ENCODE assay signal across 17 cellular contexts in the genomic region with DNA sequence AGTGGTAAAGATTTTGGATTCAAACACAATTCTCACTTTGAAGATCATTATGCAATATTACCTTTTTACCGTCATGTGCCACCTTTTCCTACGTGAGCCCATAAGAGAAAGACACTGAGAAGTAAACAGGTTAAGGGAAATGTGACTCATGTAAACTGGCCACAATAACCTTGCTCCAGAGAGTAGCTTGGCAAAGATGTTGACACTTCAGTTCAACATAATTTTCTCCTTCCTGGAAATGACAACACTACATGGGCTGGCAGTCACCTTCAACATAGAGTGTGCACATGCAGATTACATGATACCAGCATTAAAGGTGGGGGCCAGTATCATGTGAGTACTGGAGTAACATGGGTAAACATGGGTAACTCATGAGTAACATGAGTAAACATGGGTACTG.
DNase-seq lines count a peak whose midpoint lies in the region; ATAC-seq and TF ChIP-seq lines count a peak whose summit lies in the region.
"Had no signal": no experiment of that assay in that cellular context is flagged by ENCODE, and none has a peak within 500 bp of the region (broad histone marks: within the 10 kb centered on the region; RNA-seq: fewer than 3 reads in every experiment).

No MANE protein-coding gene starts in this region.

- POLR2A ChIA-PET in activated CD4-positive, alpha-beta memory T cell treated with anti-CD3 and anti-CD28 coated beads, Interleukin-2, amount 10 ng/mL, durations not matched to agents 7 days and 5 days (lab: Charles Lee): interaction anchor here (1.7 kb wide), 1 partner anchor 8 kb away, joined by 7 read pairs; no protein-coding TSS in a partner anchor
- POLR2A ChIA-PET in activated CD4-positive, alpha-beta memory T cell treated with anti-CD3 and anti-CD28 coated beads for 36 hours (lab: Charles Lee): interaction anchor here (0.6 kb wide), 1 partner anchor 272 kb away, joined by 3 read pairs; no protein-coding TSS in a partner anchor

- DNase-seq in activated CD4-positive, alpha-beta memory T cell treated with anti-CD3 and anti-CD28 coated beads, Interleukin-2, amount 10 ng/mL, durations not matched to agents 7 days and 5 days: peak; percentile 39
- DNase-seq in activated CD4-positive, alpha-beta memory T cell treated with anti-CD3 and anti-CD28 coated beads for 36 hours: no peak
- DNase-seq in fibroblast of pulmonary artery (ENCODE audit: low read depth): peak; percentile 63
- no peak for DNase-seq in spleen
- DNase-seq in mucosa of gallbladder (ENCODE audit: low spot score): no peak
- no peak for DNase-seq in T1000 (lab: John Stamatoyannopoulos, UW)
- DNase-seq in hypothalamus (lab: John Stamatoyannopoulos, UW): no peak
- DNase-seq: activated CD4-positive, alpha-beta T cell treated with anti-CD3 and anti-CD28 coated beads, Interleukin-2, amount 50 U/mL, for 4 hours; DND-41; head of caudate nucleus; NCI-H1092; NCI-H446 treated with DMSO at 0.1 percent for 48 hours; occipital lobe; Peyer's patch; uterus had no signal

- no peak overlapping the region for H3K4me3 Mint-ChIP-seq in activated CD4-positive, alpha-beta memory T cell treated with anti-CD3 and anti-CD28 coated beads, Interleukin-2, amount 10 ng/mL, durations not matched to agents 7 days and 5 days
- no peak overlapping the region for H3K4me3 Mint-ChIP-seq in activated CD4-positive, alpha-beta memory T cell treated with anti-CD3 and anti-CD28 coated beads for 36 hours
- no peak overlapping the region for H3K4me3 Mint-ChIP-seq in activated T-helper 17 cell treated with anti-CD3 and anti-CD28 coated beads, Interleukin-2, amount 50 U/mL, for 72 hours

- peaks cover 0 to 87% (median 45%) of the 10 kb centered on the region in 6 donors for H3K36me3 ChIP-seq in spleen
- H3K36me3 ChIP-seq: uterus had no signal

- no peak for TF ChIP-seq POLR2A in spleen (IDR thresholded peaks at IDR 0.05)

- no peaks in the 10 kb centered on the region for H3K9me3 ChIP-seq in spleen
- H3K9me3 ChIP-seq: Peyer's patch, uterus had no signal

- H3K4me1 ChIP-seq in spleen: peaks cover 0 to 41% (median 0%) of the 10 kb centered on the region in 6 donors
- H3K4me1 ChIP-seq: Peyer's patch, uterus had no signal

- peaks cover 77% of the 10 kb centered on the region for H3K36me3 Mint-ChIP-seq in activated CD4-positive, alpha-beta memory T cell treated with anti-CD3 and anti-CD28 coated beads, Interleukin-2, amount 10 ng/mL, durations not matched to agents 7 days and 5 days (ENCODE audit: low read depth)
- H3K36me3 Mint-ChIP-seq in activated CD4-positive, alpha-beta memory T cell treated with anti-CD3 and anti-CD28 coated beads for 36 hours: peaks cover 60% of the 10 kb centered on the region
- peaks cover 94% of the 10 kb centered on the region for H3K36me3 Mint-ChIP-seq in activated T-helper 17 cell treated with anti-CD3 and anti-CD28 coated beads, Interleukin-2, amount 50 U/mL, for 72 hours (ENCODE audit: low read depth)

- peaks cover 44% of the 10 kb centered on the region for H3K4me1 Mint-ChIP-seq in activated CD4-positive, alpha-beta memory T cell treated with anti-CD3 and anti-CD28 coated beads, Interleukin-2, amount 10 ng/mL, durations not matched to agents 7 days and 5 days
- H3K4me1 Mint-ChIP-seq in activated CD4-positive, alpha-beta memory T cell treated with anti-CD3 and anti-CD28 coated beads for 36 hours (ENCODE audit: low read depth): peaks cover 5% of the 10 kb centered on the region
- peaks cover 9% of the 10 kb centered on the region for H3K4me1 Mint-ChIP-seq in activated T-helper 17 cell treated with anti-CD3 and anti-CD28 coated beads, Interleukin-2, amount 50 U/mL, for 72 hours

- CTCF ChIA-PET in activated CD4-positive, alpha-beta memory T cell treated with anti-CD3 and anti-CD28 coated beads, Interleukin-2, amount 10 ng/mL, durations not matched to agents 7 days and 5 days (lab: Charles Lee): interaction anchor here (0.6 to 2.2 kb wide), 4 partner anchors 23 to 187 kb away, joined by 3 to 6 read pairs (median 5); no protein-coding TSS in a partner anchor
- CTCF ChIA-PET in activated CD4-positive, alpha-beta memory T cell treated with anti-CD3 and anti-CD28 coated beads for 36 hours (lab: Charles Lee): interaction anchor here (0.9 to 1.6 kb wide), 5 partner anchors 14 to 44 kb away, joined by 3 to 4 read pairs (median 3); no protein-coding TSS in a partner anchor

- H3K27ac ChIP-seq in spleen: peak overlapping the region in 7 of 8 donors; percentile 35 to 86 (median 80)
- H3K27ac ChIP-seq: Peyer's patch, uterus had no signal

- WGBS in spleen, 5 donors: 28 to 74% (median 66%) methylated on average over 2 of the region's 2 CpGs

- H3K27me3 Mint-ChIP-seq in activated CD4-positive, alpha-beta memory T cell treated with anti-CD3 and anti-CD28 coated beads, Interleukin-2, amount 10 ng/mL, durations not matched to agents 7 days and 5 days: no peaks in the 10 kb centered on the region
- H3K27me3 Mint-ChIP-seq in activated CD4-positive, alpha-beta memory T cell treated with anti-CD3 and anti-CD28 coated beads for 36 hours: no peaks in the 10 kb centered on the region
- H3K27me3 Mint-ChIP-seq in activated T-helper 17 cell treated with anti-CD3 and anti-CD28 coated beads, Interleukin-2, amount 50 U/mL, for 72 hours: no peaks in the 10 kb centered on the region

- peak; percentile 87 for ATAC-seq in activated T-helper 17 cell treated with anti-CD3 and anti-CD28 coated beads, Interleukin-2, amount 50 U/mL, for 72 hours (replicated peaks)
- ATAC-seq: GM12878 had no signal

- H3K9me3 Mint-ChIP-seq in activated CD4-positive, alpha-beta memory T cell treated with anti-CD3 and anti-CD28 coated beads, Interleukin-2, amount 10 ng/mL, durations not matched to agents 7 days and 5 days: no peaks in the 10 kb centered on the region
- H3K9me3 Mint-ChIP-seq in activated CD4-positive, alpha-beta memory T cell treated with anti-CD3 and anti-CD28 coated beads for 36 hours: no peaks in the 10 kb centered on the region
- H3K9me3 Mint-ChIP-seq in activated T-helper 17 cell treated with anti-CD3 and anti-CD28 coated beads, Interleukin-2, amount 50 U/mL, for 72 hours: no peaks in the 10 kb centered on the region

- no peak overlapping the region for H3K4me3 ChIP-seq in fibroblast of pulmonary artery (replicated peaks; ENCODE audit: low read depth, low read length)
- H3K4me3 ChIP-seq in spleen: no peak overlapping the region
- H3K4me3 ChIP-seq: GM12878, Peyer's patch, uterus had no signal

- intact Hi-C loops in activated CD4-positive, alpha-beta memory T cell treated with anti-CD3 and anti-CD28 coated beads for 36 hours (cut with micrococcal nuclease): no loop called here
- intact Hi-C loops in spleen (cut with DNase I; ENCODE audit: low total_unique reads): no loop called here

- H3K27me3 ChIP-seq in spleen (replicated peaks in 1 of 7): no peaks in the 10 kb centered on the region
- H3K27me3 ChIP-seq: Peyer's patch, uterus had no signal

- peak overlapping the region; percentile 79 for H3K27ac Mint-ChIP-seq in activated CD4-positive, alpha-beta memory T cell treated with anti-CD3 and anti-CD28 coated beads, Interleukin-2, amount 10 ng/mL, durations not matched to agents 7 days and 5 days
- H3K27ac Mint-ChIP-seq in activated CD4-positive, alpha-beta memory T cell treated with anti-CD3 and anti-CD28 coated beads for 36 hours: no peak overlapping the region
- peak overlapping the region; percentile 89 for H3K27ac Mint-ChIP-seq in activated T-helper 17 cell treated with anti-CD3 and anti-CD28 coated beads, Interleukin-2, amount 50 U/mL, for 72 hours

- TF ChIP-seq CTCF in fibroblast of pulmonary artery (IDR thresholded peaks at IDR 0.05; ENCODE audit: low read length, missing control alignments): no peak
- no peak for TF ChIP-seq CTCF in spleen (IDR thresholded peaks at IDR 0.05 in 8 of 11, conservative IDR thresholded peaks at IDR 0.05 in 3 of 11)

Comparison
In these comparisons a context has a peak if more than half of its experiments do, and no peak if none do; other contexts are left out.
1. DNase-seq: peak in activated CD4-positive, alpha-beta memory T cell treated with anti-CD3 and anti-CD28 coated beads, Interleukin-2, amount 10 ng/mL, durations not matched to agents 7 days and 5 days (single experiment) and fibroblast of pulmonary artery (single experiment); none in activated CD4-positive, alpha-beta memory T cell treated with anti-CD3 and anti-CD28 coated beads for 36 hours (single experiment), spleen (single experiment), mucosa of gallbladder (single experiment), T1000 (single experiment) and hypothalamus (0 of 51).